34 cellular contexts compared by ENCODE assay signal in the genomic region with DNA sequence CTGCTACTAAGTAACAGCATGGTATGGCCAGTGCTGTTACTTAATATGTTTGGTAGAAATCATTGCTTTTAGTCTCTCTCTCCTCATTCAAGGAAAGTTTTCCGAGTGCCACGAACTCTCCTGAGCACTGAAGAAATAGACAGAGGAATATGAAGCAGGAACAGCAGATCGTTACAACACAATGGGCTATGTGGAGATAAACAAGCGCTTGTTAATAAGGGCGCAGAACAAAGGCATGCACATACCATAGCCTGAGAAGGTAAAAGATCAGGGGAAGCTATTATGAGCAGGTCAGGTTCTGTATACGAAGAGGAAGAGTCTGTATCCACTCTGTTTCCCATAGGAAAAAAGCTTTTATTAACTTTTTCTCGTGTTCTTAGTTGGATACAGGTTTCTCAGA.
"Had no signal": no experiment of that assay in that cellular context is flagged by ENCODE, and none has a peak within 500 bp of the region (broad histone marks: within the 10 kb centered on the region; RNA-seq: fewer than 3 reads in every experiment).

No MANE protein-coding gene starts in this region.

- H3K27me3 ChIP-seq: MG63 had no signal

- H3K36me3 ChIP-seq: MG63 had no signal

- H3K27ac ChIP-seq: KMS-11 had no signal

- DNase-seq: Karpas-422, Kasumi-1, MG63, MM.1S, MV-4-11, NCI-H1048, NCI-H1092, NCI-H1092 treated with DMSO at 0.1 percent for 48 hours, NCI-H1105, NCI-H1105 treated with DMSO at 0.1 percent for 48 hours, NCI-H1417, NCI-H1417 treated with DMSO at 0.1 percent for 48 hours, NCI-H1436, NCI-H1436 treated with DMSO at 0.1 percent for 48 hours, NCI-H146, NCI-H1694, NCI-H1694 treated with DMSO at 0.1 percent for 48 hours, NCI-H187, NCI-H187 treated with DMSO at 0.1 percent for 48 hours, NCI-H1930, NCI-H2029, NCI-H2029 treated with DMSO at 0.1 percent for 48 hours, NCI-H2081, NCI-H2081 treated with DMSO at 0.1 percent for 48 hours, NCI-H2107, NCI-H2171, NCI-H2171 treated with DMSO at 0.1 percent for 48 hours, NCI-H2227 treated with DMSO at 0.1 percent for 48 hours, NCI-H226, NCI-H345, NCI-H446, NCI-H446 treated with DMSO at 0.1 percent for 48 hours, NCI-H510A had no signal

- H3K9ac ChIP-seq: KMS-11 had no signal

- H3K4me2 ChIP-seq: KMS-11 had no signal

- H3K9me3 ChIP-seq: MG63 had no signal

- H3K4me3 ChIP-seq: MG63 had no signal
